Comparison of ENCODE assay signal across 22 cellular contexts in the genomic region with DNA sequence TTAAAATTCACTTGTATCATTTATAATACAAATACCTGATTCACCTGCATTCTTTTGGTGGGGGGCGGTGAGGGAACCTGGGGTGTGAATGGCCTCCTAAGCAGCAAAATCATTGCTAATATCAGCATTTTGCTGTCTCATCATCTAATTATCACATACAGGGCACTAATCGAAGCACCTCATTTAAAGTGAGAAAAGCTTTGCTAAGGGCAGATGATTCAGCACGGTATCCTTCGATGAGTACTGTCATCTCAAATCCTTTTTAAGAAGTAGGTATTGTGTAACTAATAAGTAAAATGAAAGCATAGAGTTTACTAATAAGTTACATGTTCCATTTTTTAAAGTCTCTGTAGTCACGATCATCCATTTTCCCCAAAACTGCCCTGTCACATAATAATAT.
A peak's percentile ranks its signal among the peaks of the same experiment; 100 is the strongest.
DNase-seq lines count a peak whose midpoint lies in the region; ATAC-seq and TF ChIP-seq lines count a peak whose summit lies in the region.
"Had no signal": no experiment of that assay in that cellular context is flagged by ENCODE, and none has a peak within 500 bp of the region (broad histone marks: within the 10 kb centered on the region; RNA-seq: fewer than 3 reads in every experiment).

No MANE protein-coding gene starts in this region.

- H3K27ac ChIP-seq in subcutaneous abdominal adipose tissue (ENCODE audit: low read depth, low read length) = peak overlapping the region; percentile 38
- H3K27ac ChIP-seq in caudate nucleus (ENCODE audit: low read depth, low read length) = no peak overlapping the region
- H3K27ac ChIP-seq: parathyroid adenoma, Peyer's patch, right atrium auricular region had no signal

- no peak for TF ChIP-seq CTCF in brain (conservative IDR thresholded peaks at IDR 0.05)
- TF ChIP-seq CTCF in fibroblast of villous mesenchyme (IDR thresholded peaks at IDR 0.05; ENCODE audit: insufficient read depth, low read depth, low read length) = no peak

- peaks cover 56% of the 10 kb centered on the region for H3K4me1 Mint-ChIP-seq in brain
- H3K4me1 Mint-ChIP-seq: CD4-positive, CD25-positive, alpha-beta regulatory T cell; immature natural killer cell had no signal

- peak overlapping the region in 2 of 5 experiments; percentile 49 to 74 for H3K4me3 Mint-ChIP-seq in brain
- H3K4me3 Mint-ChIP-seq: activated CD8-positive, alpha-beta T cell treated with anti-CD3 and anti-CD28 coated beads for 36 hours; CD4-positive, CD25-positive, alpha-beta regulatory T cell; immature natural killer cell; nephron progenitor cell had no signal

- ATAC-seq in HG02798 (IDR thresholded peaks at IDR 0.05; ENCODE audit: poor library complexity, unreplicated experiment) = peak; percentile 19
- ATAC-seq: activated CD8-positive, alpha-beta T cell treated with anti-CD3 and anti-CD28 coated beads for 36 hours; stimulated activated naive CD8-positive, alpha-beta T cell treated with anti-CD3 and anti-CD28 coated beads, Interleukin-15, Interleukin-2, amounts not matched to agents 100 U/mL and 50 U/mL, for 24 hours had no signal

- peaks cover 0 to 25% (median 9%) of the 10 kb centered on the region in 5 donors for H3K4me1 ChIP-seq in subcutaneous abdominal adipose tissue (ENCODE audit: control insufficient read depth in 5 of 5, insufficient read depth in 5 of 5, low read length in 5 of 5)
- H3K4me1 ChIP-seq: parathyroid adenoma, Peyer's patch had no signal

- H3K9ac ChIP-seq in subcutaneous abdominal adipose tissue (ENCODE audit: low read length in 5 of 5) = no peak overlapping the region
- H3K9ac ChIP-seq: parathyroid adenoma had no signal

- no peaks in the 10 kb centered on the region for H3K36me3 ChIP-seq in subcutaneous abdominal adipose tissue (ENCODE audit: control insufficient read depth in 5 of 5, insufficient read depth in 5 of 5, low read length in 5 of 5)
- H3K36me3 ChIP-seq: left lung, Peyer's patch, right atrium auricular region had no signal

- H3K27me3 Mint-ChIP-seq in brain = no peaks in the 10 kb centered on the region
- H3K27me3 Mint-ChIP-seq: activated CD8-positive, alpha-beta T cell treated with anti-CD3 and anti-CD28 coated beads for 36 hours; CD4-positive, CD25-positive, alpha-beta regulatory T cell had no signal

- H3K36me3 Mint-ChIP-seq in brain = no peaks in the 10 kb centered on the region
- H3K36me3 Mint-ChIP-seq: CD4-positive, CD25-positive, alpha-beta regulatory T cell; immature natural killer cell had no signal

- no peaks in the 10 kb centered on the region for H3K27me3 ChIP-seq in subcutaneous abdominal adipose tissue (ENCODE audit: control insufficient read depth in 5 of 5, insufficient read depth in 4 of 5, low read length in 5 of 5)
- H3K27me3 ChIP-seq: left lung, Peyer's patch, right atrium auricular region had no signal

- no peaks in the 10 kb centered on the region for H3K9me3 Mint-ChIP-seq in brain
- H3K9me3 Mint-ChIP-seq: nephron progenitor cell had no signal

- H3K27ac Mint-ChIP-seq in brain = peak overlapping the region in 3 of 5 experiments; percentile 82 to 95 (median 82)
- H3K27ac Mint-ChIP-seq: activated CD8-positive, alpha-beta T cell treated with anti-CD3 and anti-CD28 coated beads for 36 hours; CD4-positive, CD25-positive, alpha-beta regulatory T cell; immature natural killer cell; nephron progenitor cell had no signal

- H3K4me3 ChIP-seq in fibroblast of villous mesenchyme (ENCODE audit: low read depth, low read length) = no peak overlapping the region
- no peak overlapping the region for H3K4me3 ChIP-seq in subcutaneous abdominal adipose tissue (ENCODE audit: low read depth in 1 of 5, low read length in 5 of 5)
- H3K4me3 ChIP-seq: left lung, Peyer's patch, right atrium auricular region had no signal

- peak; percentile 5 for DNase-seq in fibroblast of villous mesenchyme (ENCODE audit: low read depth)
- DNase-seq in iPS-NIHi11 (ENCODE audit: low spot score) = no peak
- DNase-seq in caudate nucleus (lab: John Stamatoyannopoulos, UW) = no peak
- DNase-seq in NOMO-1 treated with dmso at 0.1 percent for 144 hours (lab: John Stamatoyannopoulos, UW; ENCODE audit: unreplicated experiment) = no peak
- DNase-seq: activated CD4-positive, alpha-beta T cell treated with anti-CD3 and anti-CD28 coated beads for 1 hour; activated CD8-positive, alpha-beta T cell treated with anti-CD3 and anti-CD28 coated beads for 36 hours; activated gamma-delta T cell; activated T-cell treated with anti-CD3 and anti-CD28 coated beads for 4 hours; CD4-positive, CD25-positive, alpha-beta regulatory T cell; cortex of kidney; immature natural killer cell; NCI-H1417 treated with DMSO at 0.1 percent for 48 hours; nephron progenitor cell; Peyer's patch; stimulated activated naive CD8-positive, alpha-beta T cell treated with anti-CD3 and anti-CD28 coated beads, Interleukin-15, Interleukin-2, amounts not matched to agents 100 U/mL and 50 U/mL, for 24 hours; T-helper 1 cell had no signal

- H3K9me3 ChIP-seq in subcutaneous abdominal adipose tissue (ENCODE audit: control insufficient read depth in 5 of 5, low read length in 5 of 5) = no peaks in the 10 kb centered on the region
- H3K9me3 ChIP-seq: left lung, Peyer's patch, right atrium auricular region had no signal
